8 cellular contexts compared by ENCODE assay signal in genomic region chr9:15552641-15553527, GRCh38. TPM values are rescaled to one million over a fixed set of nuclear protein-coding genes. Genes with fewer than 3 reads are reported as not detected.
DNase-seq lines count a peak whose midpoint lies in the region; ATAC-seq and TF ChIP-seq lines count a peak whose summit lies in the region.

TSS of gene CCDC171 (plus strand) at chr9:15553043. CDS start at chr9:15564089, 11,046 bp downstream.

- H3K4me1 Mint-ChIP-seq in chondrocyte (ENCODE audit: low read depth) = peaks cover 3% of the 10 kb centered on the region

- TF ChIP-seq CTCF in BE2C (IDR thresholded peaks at IDR 0.05; ENCODE audit: low read depth, low read length) (0 out of 2 replicates have a peak, but pooled peaks have one; percentile 1), chondrocyte (IDR thresholded peaks at IDR 0.05) (no peak)

- H3K36me3 Mint-ChIP-seq in chondrocyte (ENCODE audit: low read depth) = no peaks in the 10 kb centered on the region

- peak; percentile 80 for ATAC-seq in HG03432 (IDR thresholded peaks at IDR 0.05; ENCODE audit: unreplicated experiment)

- peaks cover 6% of the 10 kb centered on the region; the same call in 1 of the 2 replicates for H3K27me3 ChIP-seq in BE2C

- H3K27ac Mint-ChIP-seq in chondrocyte (ENCODE audit: unreplicated experiment) = peak within 1 kb of the TSS; percentile 97

- no peaks in the 10 kb centered on the region for H3K9me3 ChIP-seq in BE2C

- no peaks in the 10 kb centered on the region for H3K36me3 ChIP-seq in BE2C

- no peaks in the 10 kb centered on the region for H3K4me1 ChIP-seq in BE2C

- H3K4me3 ChIP-seq in BE2C (ENCODE audit: low read depth, low read length) = peak within 1 kb of the TSS; percentile 89

- peak within 1 kb of the TSS; percentile 92 for H3K4me3 Mint-ChIP-seq in chondrocyte (ENCODE audit: unreplicated experiment)

- DNase-seq in BE2C (peak; percentile 95), NCI-H460 (ENCODE audit: extremely low read depth, low read depth) (peak; percentile 88), chondrocyte (ENCODE audit: low spot score) (peak; percentile 97), kidney tubule cell (ENCODE audit: low spot score) (peak; percentile 96)
- peak; percentile 76 for DNase-seq in activated CD4-positive, alpha-beta T cell treated with anti-CD3 and anti-CD28 coated beads for 1 hour
- peak; percentile 57 to 60 for DNase-seq in stimulated activated CD4-positive, alpha-beta T cell treated with anti-CD3 and anti-CD28 coated beads, Interleukin-1b, Interleukin-23, amount 100 ng/mL, for 1 hour (ENCODE audit: low read depth in 2 of 2)

- peaks cover 2% of the 10 kb centered on the region for H3K9me3 Mint-ChIP-seq in chondrocyte (ENCODE audit: low read depth)

- no peaks in the 10 kb centered on the region for H3K27me3 Mint-ChIP-seq in chondrocyte (ENCODE audit: low read depth)

- peak; percentile 66 for TF ChIP-seq POLR2A in GM19193 (IDR thresholded peaks at IDR 0.05; ENCODE audit: extremely low read depth, insufficient read depth, insufficient read length)

RNA-seq across cellular contexts. Expression of gene CCDC171, which starts in this region (rescaled TPM):
- 1.2 TPM for polyA plus RNA-seq in BE2C (2012; ENCODE audit: insufficient read depth, insufficient read length, low read depth)
- 1.9 and 2.6 TPM in 2 replicates for total RNA-seq in NCI-H460 (2014; rRNA removed; shearing (Covaris generic))
- 0.30 and 1.3 TPM in 2 replicates for polyA plus RNA-seq in NCI-H460 (2014; cell fraction: nucleus; rRNA removed)
- 2.6 to 6.3 TPM (median 3.2 TPM) in 3 replicates for total RNA-seq in chondrocyte

Comparison
In these comparisons a context has a peak if more than half of its experiments do, and no peak if none do; other contexts are left out.
1. Peak in every context shown above with its lines: DNase-seq, ATAC-seq and H3K4me3 ChIP-seq.